ENCODE assay signal across 11 cellular contexts in the genomic region with DNA sequence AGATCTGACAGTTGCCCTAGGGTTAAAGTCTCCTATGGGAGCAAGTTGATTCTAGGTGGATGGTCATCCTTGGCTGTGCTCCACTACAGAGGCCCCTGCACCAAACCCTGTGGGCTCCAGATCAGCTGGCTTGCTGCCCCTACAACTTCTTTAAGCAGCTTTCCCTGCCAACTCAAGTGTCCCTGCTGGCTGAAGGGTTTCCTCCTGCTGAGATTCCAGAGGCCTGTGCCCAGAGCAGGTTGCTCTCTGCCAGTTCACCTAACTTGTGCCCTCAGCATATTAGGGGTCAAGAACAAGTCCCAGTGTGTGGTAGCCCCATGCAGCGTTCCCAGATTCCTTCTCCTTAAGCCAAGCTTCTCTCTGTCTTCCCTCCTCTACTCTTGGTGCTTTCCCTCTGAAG.
"Had no signal": no experiment of that assay in that cellular context is flagged by ENCODE, and none has a peak within 500 bp of the region (broad histone marks: within the 10 kb centered on the region; RNA-seq: fewer than 3 reads in every experiment).

No MANE protein-coding gene starts in this region.

- H3K4me1 Mint-ChIP-seq: nephron had no signal

- DNase-seq: activated CD4-positive, alpha-beta T cell treated with anti-CD3 and anti-CD28 coated beads, Interleukin-2, amount 50 U/mL, for 48 hours; activated naive CD4-positive, alpha-beta T cell; colonic mucosa; islet precursor cell; stimulated activated naive CD8-positive, alpha-beta T cell treated with anti-CD3 and anti-CD28 coated beads, Interleukin-15, Interleukin-2, amounts not matched to agents 100 U/mL and 50 U/mL, for 24 hours; SW 1271; T1000; trophoblast cell had no signal

- H3K4me3 Mint-ChIP-seq: nephron had no signal

- H3K27ac ChIP-seq: colonic mucosa, esophagus muscularis mucosa, hepatocyte had no signal

- H2AFZ ChIP-seq: hepatocyte had no signal

- ATAC-seq: stimulated activated naive CD8-positive, alpha-beta T cell treated with anti-CD3 and anti-CD28 coated beads, Interleukin-15, Interleukin-2, amounts not matched to agents 100 U/mL and 50 U/mL, for 24 hours had no signal

- H3K4me3 ChIP-seq: colonic mucosa, esophagus muscularis mucosa, hepatocyte had no signal

- H3K4me2 ChIP-seq: hepatocyte had no signal

- H3K36me3 ChIP-seq: colonic mucosa had no signal

- H3K4me1 ChIP-seq: colonic mucosa had no signal

- H3K27ac Mint-ChIP-seq: nephron had no signal

- H3K9me3 ChIP-seq: colonic mucosa, esophagus muscularis mucosa had no signal

- H3K27me3 ChIP-seq: colonic mucosa, esophagus muscularis mucosa, hepatocyte had no signal

- H3K9me3 Mint-ChIP-seq: nephron had no signal
